1 cellular context compared by ENCODE assay signal in the genomic region with DNA sequence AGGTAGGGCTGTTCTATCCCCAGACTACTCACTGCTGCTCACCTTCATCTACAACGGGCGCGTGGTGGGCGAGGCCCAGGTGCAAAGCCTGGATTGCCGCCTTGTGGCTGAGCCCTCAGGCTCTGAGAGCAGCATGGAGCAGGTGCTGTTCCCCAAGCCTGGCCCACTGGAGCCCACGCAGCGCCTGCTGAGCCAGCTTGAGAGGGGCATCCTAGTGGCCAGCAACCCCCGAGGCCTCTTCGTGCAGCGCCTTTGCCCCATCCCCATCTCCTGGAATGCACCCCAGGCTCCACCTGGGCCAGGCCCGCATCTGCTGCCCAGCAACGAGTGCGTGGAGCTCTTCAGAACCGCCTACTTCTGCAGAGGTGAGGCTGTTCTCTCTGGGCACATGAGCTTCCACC.
TF ChIP-seq lines count a peak whose summit lies in the region.

No MANE protein-coding gene starts in this region.

TF ChIP-seq in GM23338, 12 proteins besides CTCF, POLR2A, EP300 and RAD21 (continued from another document):
- TF ChIP-seq, protein P1, sequence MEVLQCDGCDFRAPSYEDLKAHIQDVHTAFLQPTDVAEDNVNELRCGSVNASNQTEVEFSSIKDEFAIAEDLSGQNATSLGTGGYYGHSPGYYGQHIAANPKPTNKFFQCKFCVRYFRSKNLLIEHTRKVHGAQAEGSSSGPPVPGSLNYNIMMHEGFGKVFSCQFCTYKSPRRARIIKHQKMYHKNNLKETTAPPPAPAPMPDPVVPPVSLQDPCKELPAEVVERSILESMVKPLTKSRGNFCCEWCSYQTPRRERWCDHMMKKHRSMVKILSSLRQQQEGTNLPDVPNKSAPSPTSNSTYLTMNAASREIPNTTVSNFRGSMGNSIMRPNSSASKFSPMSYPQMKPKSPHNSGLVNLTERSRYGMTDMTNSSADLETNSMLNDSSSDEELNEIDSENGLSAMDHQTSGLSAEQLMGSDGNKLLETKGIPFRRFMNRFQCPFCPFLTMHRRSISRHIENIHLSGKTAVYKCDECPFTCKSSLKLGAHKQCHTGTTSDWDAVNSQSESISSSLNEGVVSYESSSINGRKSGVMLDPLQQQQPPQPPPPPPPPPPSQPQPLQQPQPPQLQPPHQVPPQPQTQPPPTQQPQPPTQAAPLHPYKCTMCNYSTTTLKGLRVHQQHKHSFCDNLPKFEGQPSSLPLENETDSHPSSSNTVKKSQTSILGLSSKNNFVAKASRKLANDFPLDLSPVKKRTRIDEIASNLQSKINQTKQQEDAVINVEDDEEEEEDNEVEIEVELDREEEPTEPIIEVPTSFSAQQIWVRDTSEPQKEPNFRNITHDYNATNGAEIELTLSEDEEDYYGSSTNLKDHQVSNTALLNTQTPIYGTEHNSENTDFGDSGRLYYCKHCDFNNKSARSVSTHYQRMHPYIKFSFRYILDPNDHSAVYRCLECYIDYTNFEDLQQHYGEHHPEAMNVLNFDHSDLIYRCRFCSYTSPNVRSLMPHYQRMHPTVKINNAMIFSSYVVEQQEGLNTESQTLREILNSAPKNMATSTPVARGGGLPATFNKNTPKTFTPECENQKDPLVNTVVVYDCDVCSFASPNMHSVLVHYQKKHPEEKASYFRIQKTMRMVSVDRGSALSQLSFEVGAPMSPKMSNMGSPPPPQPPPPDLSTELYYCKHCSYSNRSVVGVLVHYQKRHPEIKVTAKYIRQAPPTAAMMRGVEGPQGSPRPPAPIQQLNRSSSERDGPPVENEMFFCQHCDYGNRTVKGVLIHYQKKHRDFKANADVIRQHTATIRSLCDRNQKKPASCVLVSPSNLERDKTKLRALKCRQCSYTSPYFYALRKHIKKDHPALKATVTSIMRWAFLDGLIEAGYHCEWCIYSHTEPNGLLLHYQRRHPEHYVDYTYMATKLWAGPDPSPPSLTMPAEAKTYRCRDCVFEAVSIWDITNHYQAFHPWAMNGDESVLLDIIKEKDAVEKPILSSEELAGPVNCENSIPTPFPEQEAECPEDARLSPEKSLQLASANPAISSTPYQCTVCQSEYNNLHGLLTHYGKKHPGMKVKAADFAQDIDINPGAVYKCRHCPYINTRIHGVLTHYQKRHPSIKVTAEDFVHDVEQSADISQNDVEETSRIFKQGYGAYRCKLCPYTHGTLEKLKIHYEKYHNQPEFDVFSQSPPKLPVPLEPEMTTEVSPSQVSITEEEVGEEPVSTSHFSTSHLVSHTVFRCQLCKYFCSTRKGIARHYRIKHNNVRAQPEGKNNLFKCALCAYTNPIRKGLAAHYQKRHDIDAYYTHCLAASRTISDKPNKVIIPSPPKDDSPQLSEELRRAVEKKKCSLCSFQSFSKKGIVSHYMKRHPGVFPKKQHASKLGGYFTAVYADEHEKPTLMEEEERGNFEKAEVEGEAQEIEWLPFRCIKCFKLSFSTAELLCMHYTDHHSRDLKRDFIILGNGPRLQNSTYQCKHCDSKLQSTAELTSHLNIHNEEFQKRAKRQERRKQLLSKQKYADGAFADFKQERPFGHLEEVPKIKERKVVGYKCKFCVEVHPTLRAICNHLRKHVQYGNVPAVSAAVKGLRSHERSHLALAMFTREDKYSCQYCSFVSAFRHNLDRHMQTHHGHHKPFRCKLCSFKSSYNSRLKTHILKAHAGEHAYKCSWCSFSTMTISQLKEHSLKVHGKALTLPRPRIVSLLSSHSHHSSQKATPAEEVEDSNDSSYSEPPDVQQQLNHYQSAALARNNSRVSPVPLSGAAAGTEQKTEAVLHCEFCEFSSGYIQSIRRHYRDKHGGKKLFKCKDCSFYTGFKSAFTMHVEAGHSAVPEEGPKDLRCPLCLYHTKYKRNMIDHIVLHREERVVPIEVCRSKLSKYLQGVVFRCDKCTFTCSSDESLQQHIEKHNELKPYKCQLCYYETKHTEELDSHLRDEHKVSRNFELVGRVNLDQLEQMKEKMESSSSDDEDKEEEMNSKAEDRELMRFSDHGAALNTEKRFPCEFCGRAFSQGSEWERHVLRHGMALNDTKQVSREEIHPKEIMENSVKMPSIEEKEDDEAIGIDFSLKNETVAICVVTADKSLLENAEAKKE (CRISPR knock-in tag; IDR thresholded peaks at IDR 0.05), result no peak
